ENCODE assay signal across 19 cellular contexts in genomic region chr17:18107971-18108370, GRCh38.
"Had no signal": no experiment of that assay in that cellular context is flagged by ENCODE, and none has a peak within 500 bp of the region (broad histone marks: within the 10 kb centered on the region; RNA-seq: fewer than 3 reads in every experiment).

No MANE protein-coding gene starts in this region.

- H3K27ac ChIP-seq: epithelial cell of prostate, transverse colon, uterus had no signal

- ATAC-seq: activated CD8-positive, alpha-beta T cell treated with anti-CD3 and anti-CD28 coated beads for 36 hours; activated T-helper 17 cell treated with anti-CD3 and anti-CD28 coated beads, Interleukin-2, amount 50 U/mL, for 72 hours; T-cell had no signal

- DNase-seq: activated CD4-positive, alpha-beta T cell treated with anti-CD3 and anti-CD28 coated beads for 48 hours; activated CD4-positive, CD25-positive, alpha-beta regulatory T cell; activated CD8-positive, alpha-beta T cell treated with anti-CD3 and anti-CD28 coated beads for 36 hours; activated naive CD4-positive, alpha-beta T cell treated with Interleukin-2 at 50 U/mL for 16 hours; activated T-cell treated with anti-CD3 and anti-CD28 coated beads, Interleukin-2, amount 50 U/mL, for 1 hour; dorsolateral prefrontal cortex; foreskin fibroblast; islet precursor cell; midbrain; stimulated activated CD4-positive, alpha-beta T cell treated with anti-CD3 and anti-CD28 coated beads, Interleukin-2, amount 100 ng/mL, for 24 hours; T-cell; T-helper 9 cell; transverse colon; uterus had no signal

- H3K27ac Mint-ChIP-seq: activated CD8-positive, alpha-beta T cell treated with anti-CD3 and anti-CD28 coated beads for 36 hours; activated T-helper 17 cell treated with anti-CD3 and anti-CD28 coated beads, Interleukin-2, amount 50 U/mL, for 72 hours; progenitor cell of endocrine pancreas; stimulated activated naive CD8-positive, alpha-beta T cell treated with anti-CD3 and anti-CD28 coated beads, Interleukin-15, Interleukin-2, amounts not matched to agents 100 ng/mL and 50 ng/mL, for 24 hours; T-cell had no signal

- H3K4me1 ChIP-seq: transverse colon, uterus had no signal

- H3K9me3 Mint-ChIP-seq: activated CD8-positive, alpha-beta T cell treated with anti-CD3 and anti-CD28 coated beads for 36 hours; activated T-helper 17 cell treated with anti-CD3 and anti-CD28 coated beads, Interleukin-2, amount 50 U/mL, for 72 hours; stimulated activated naive CD8-positive, alpha-beta T cell treated with anti-CD3 and anti-CD28 coated beads, Interleukin-15, Interleukin-2, amounts not matched to agents 100 ng/mL and 50 ng/mL, for 24 hours; T-cell had no signal

- H3K4me3 ChIP-seq: dorsolateral prefrontal cortex, lung, transverse colon, uterus had no signal

- H3K4me3 Mint-ChIP-seq: activated CD8-positive, alpha-beta T cell treated with anti-CD3 and anti-CD28 coated beads for 36 hours; activated T-helper 17 cell treated with anti-CD3 and anti-CD28 coated beads, Interleukin-2, amount 50 U/mL, for 72 hours; stimulated activated naive CD8-positive, alpha-beta T cell treated with anti-CD3 and anti-CD28 coated beads, Interleukin-15, Interleukin-2, amounts not matched to agents 100 ng/mL and 50 ng/mL, for 24 hours; T-cell had no signal

- H3K27me3 Mint-ChIP-seq: activated CD8-positive, alpha-beta T cell treated with anti-CD3 and anti-CD28 coated beads for 36 hours; activated T-helper 17 cell treated with anti-CD3 and anti-CD28 coated beads, Interleukin-2, amount 50 U/mL, for 72 hours; progenitor cell of endocrine pancreas; stimulated activated naive CD8-positive, alpha-beta T cell treated with anti-CD3 and anti-CD28 coated beads, Interleukin-15, Interleukin-2, amounts not matched to agents 100 ng/mL and 50 ng/mL, for 24 hours; T-cell had no signal

- H3K36me3 ChIP-seq: transverse colon, uterus had no signal

- H3K9me3 ChIP-seq: transverse colon, uterus had no signal

- H3K27me3 ChIP-seq: dorsolateral prefrontal cortex, transverse colon, uterus had no signal

- H3K4me1 Mint-ChIP-seq: activated T-helper 17 cell treated with anti-CD3 and anti-CD28 coated beads, Interleukin-2, amount 50 U/mL, for 72 hours; T-cell had no signal
